Comparison of ENCODE assay signal across 14 cellular contexts in genomic region chr14:68238956-68239355, GRCh38.
DNase-seq lines count a peak whose midpoint lies in the region; ATAC-seq, FAIRE-seq and TF ChIP-seq lines count a peak whose summit lies in the region.
"Had no signal": no experiment of that assay in that cellular context is flagged by ENCODE, and none has a peak within 500 bp of the region (broad histone marks: within the 10 kb centered on the region; RNA-seq: fewer than 3 reads in every experiment).

No MANE protein-coding gene starts in this region.

- H3K36me3 ChIP-seq in muscle layer of duodenum (ENCODE audit: control insufficient read depth in 1 of 2, insufficient read depth in 2 of 2, low read length in 2 of 2) (no peaks in the 10 kb centered on the region), thymus (ENCODE audit: control insufficient read depth, insufficient read depth) (no peaks in the 10 kb centered on the region)

- H3K27me3 ChIP-seq in muscle layer of duodenum (ENCODE audit: low read depth, low read length) (no peaks in the 10 kb centered on the region), thymus (ENCODE audit: control insufficient read depth, insufficient read depth) (no peaks in the 10 kb centered on the region)

- H3K27ac ChIP-seq in muscle layer of duodenum (ENCODE audit: low read length) (peak overlapping the region; percentile 86), thymus (ENCODE audit: low read depth) (peak overlapping the region; percentile 47)

- no peak for ATAC-seq in activated T-helper 17 cell treated with anti-CD3 and anti-CD28 coated beads, Interleukin-2, amount 50 U/mL, for 72 hours (replicated peaks)
- no peak for ATAC-seq in HG02852 (IDR thresholded peaks at IDR 0.05; ENCODE audit: unreplicated experiment)
- no peak for ATAC-seq in GM18870 (IDR thresholded peaks at IDR 0.05; ENCODE audit: unreplicated experiment)

- no peaks in the 10 kb centered on the region for H3K27me3 Mint-ChIP-seq in activated T-helper 17 cell treated with anti-CD3 and anti-CD28 coated beads, Interleukin-2, amount 50 U/mL, for 72 hours
- H3K27me3 Mint-ChIP-seq: CD4-positive, alpha-beta memory T cell had no signal

- H3K27ac Mint-ChIP-seq in activated T-helper 17 cell treated with anti-CD3 and anti-CD28 coated beads, Interleukin-2, amount 50 U/mL, for 72 hours: peak overlapping the region; percentile 4

- no peaks in the 10 kb centered on the region for H3K9me3 ChIP-seq in muscle layer of duodenum (ENCODE audit: control insufficient read depth in 1 of 2, low read length in 2 of 2)
- no peaks in the 10 kb centered on the region for H3K9me3 ChIP-seq in thymus (ENCODE audit: control insufficient read depth)

- DNase-seq in GM12891 (ENCODE audit: insufficient read length, low spot score): no peak
- DNase-seq in NAMALWA (ENCODE audit: low spot score): no peak
- DNase-seq in occipital lobe (lab: John Stamatoyannopoulos, UW): no peak
- DNase-seq: ACHN; CD4-positive, alpha-beta memory T cell; NCI-H1417 treated with DMSO at 0.1 percent for 48 hours; NCI-H2029 treated with DMSO at 0.1 percent for 48 hours; NCI-H510A treated with DMSO at 0.1 percent for 48 hours; RPMI8226 had no signal

- no peak overlapping the region for H3K4me3 Mint-ChIP-seq in activated T-helper 17 cell treated with anti-CD3 and anti-CD28 coated beads, Interleukin-2, amount 50 U/mL, for 72 hours
- H3K4me3 Mint-ChIP-seq: CD4-positive, alpha-beta memory T cell had no signal

- no peaks in the 10 kb centered on the region for H3K36me3 Mint-ChIP-seq in activated T-helper 17 cell treated with anti-CD3 and anti-CD28 coated beads, Interleukin-2, amount 50 U/mL, for 72 hours (ENCODE audit: low read depth)
- H3K36me3 Mint-ChIP-seq: CD4-positive, alpha-beta memory T cell had no signal

- peaks cover 6% of the 10 kb centered on the region for H3K4me1 Mint-ChIP-seq in activated T-helper 17 cell treated with anti-CD3 and anti-CD28 coated beads, Interleukin-2, amount 50 U/mL, for 72 hours

- FAIRE-seq in GM12891 (lab: Jason Lieb, UNC): peak; percentile 5

- H3K4me3 ChIP-seq in muscle layer of duodenum (ENCODE audit: low read depth in 1 of 2, low read length in 2 of 2): no peak overlapping the region
- no peak overlapping the region for H3K4me3 ChIP-seq in thymus (ENCODE audit: low read length)

- 42% methylated on average over 3 of the region's 3 CpGs for WGBS in thymus

- no peaks in the 10 kb centered on the region for H3K9me3 Mint-ChIP-seq in activated T-helper 17 cell treated with anti-CD3 and anti-CD28 coated beads, Interleukin-2, amount 50 U/mL, for 72 hours
- H3K9me3 Mint-ChIP-seq: CD4-positive, alpha-beta memory T cell had no signal

- H3K4me1 ChIP-seq in muscle layer of duodenum (ENCODE audit: control insufficient read depth in 1 of 2, insufficient read depth in 2 of 2, low read length in 2 of 2) (peaks cover 3 to 29% of the 10 kb centered on the region in 2 donors), thymus (ENCODE audit: control insufficient read depth, insufficient read depth, low read length) (peaks cover 17% of the 10 kb centered on the region)

- no peak for TF ChIP-seq POLR2A in GM12891 (IDR thresholded peaks at IDR 0.05; ENCODE audit: low read depth, low read length)

TF ChIP-seq in GM12891, 5 proteins besides CTCF, POLR2A, EP300 and RAD21:
- TF ChIP-seq SPI1 (IDR thresholded peaks at IDR 0.05; ENCODE audit: low read depth, low read length) (no peak), POU2F2 (IDR thresholded peaks at IDR 0.05; ENCODE audit: low read depth, low read length) (no peak), PAX5 (IDR thresholded peaks at IDR 0.05; ENCODE audit: insufficient read depth, low read length, severe bottlenecking) (no peak), TAF1 (IDR thresholded peaks at IDR 0.05; ENCODE audit: low read depth, low read length) (no peak), POLR2AphosphoS5 (IDR thresholded peaks at IDR 0.05; ENCODE audit: low read depth, low read length) (no peak)
